ENCODE assay signal across 8 cellular contexts in the genomic region with DNA sequence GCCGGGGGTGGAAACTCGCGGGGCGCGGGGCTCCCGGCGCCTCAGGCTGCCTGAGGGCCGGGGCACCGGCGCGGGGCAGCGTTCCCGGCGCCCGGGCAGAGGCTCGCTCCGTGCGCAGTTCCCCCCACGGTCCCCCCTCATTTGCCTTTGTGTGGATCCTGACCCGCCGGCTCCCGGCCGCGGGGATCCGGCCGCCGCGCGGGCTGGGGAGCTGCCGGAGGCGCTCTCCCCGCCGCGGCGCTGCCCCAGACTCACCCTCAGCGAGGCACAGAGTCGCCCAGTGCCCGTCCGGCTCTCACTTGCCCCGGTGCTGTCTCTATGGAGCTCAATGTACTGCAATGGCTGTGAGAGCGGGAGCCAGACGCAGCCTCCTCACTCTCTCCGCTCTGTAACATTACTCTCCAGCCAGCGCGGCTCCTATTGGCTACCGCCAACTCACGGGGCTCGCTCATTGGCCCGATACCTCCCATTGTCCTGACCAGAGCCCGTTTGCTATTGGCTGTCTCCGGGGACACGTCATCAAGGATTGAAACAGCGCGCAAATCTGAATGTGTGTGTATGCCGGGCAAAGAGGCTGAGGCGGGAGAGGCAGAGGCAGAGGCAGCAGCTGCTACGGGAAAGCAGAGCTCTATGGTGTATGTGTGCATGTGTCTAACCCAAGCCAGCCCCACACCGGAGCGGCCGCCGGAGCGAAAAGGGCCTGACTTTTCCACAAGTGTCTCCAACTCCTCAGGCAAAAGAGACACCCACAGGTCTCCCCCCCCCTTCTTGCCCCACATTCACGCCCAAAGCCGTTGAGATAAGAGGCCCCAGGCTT. TPM values are rescaled to one million over a fixed set of nuclear protein-coding genes. Genes with fewer than 3 reads are reported as not detected.
A peak's percentile ranks its signal among the peaks of the same experiment; 100 is the strongest.
DNase-seq lines count a peak whose midpoint lies in the region; ATAC-seq and TF ChIP-seq lines count a peak whose summit lies in the region.

HMGB1 (minus strand) TSS at position 396 of the 817 bp plus-strand sequence. CDS start 2,256 bp downstream, outside the sequence.

- peaks cover 23% of the 10 kb centered on the region for H3K36me3 ChIP-seq in Panc1 (ENCODE audit: control insufficient read depth, insufficient read depth, low read length)
- H3K36me3 ChIP-seq in esophagus (ENCODE audit: control insufficient read depth in 2 of 2, insufficient read depth in 2 of 2, low read length in 1 of 2), result peaks cover 0 to 2% of the 10 kb centered on the region in 2 donors
- no peaks in the 10 kb centered on the region for H3K36me3 ChIP-seq in mucosa of stomach (ENCODE audit: control insufficient read depth, insufficient read depth, low read length)

- H3K9ac ChIP-seq in mucosa of stomach (ENCODE audit: low read length), result peak within 1 kb of the TSS; percentile 96

- peak; percentile 86 for ATAC-seq in GM21723 (IDR thresholded peaks at IDR 0.05; ENCODE audit: unreplicated experiment)
- peak; percentile 96 for ATAC-seq in Panc1
- peak; percentile 85 to 86 for ATAC-seq in activated T-cell treated with anti-CD3 and anti-CD28 coated beads, Interleukin-2, amount 50 U/mL, for 4 hours

- peak within 1 kb of the TSS; percentile 91 for H3K4me3 Mint-ChIP-seq in activated T-cell treated with anti-CD3 and anti-CD28 coated beads, Interleukin-2, amount 50 U/mL, for 4 hours

- no peaks in the 10 kb centered on the region for H3K9me3 Mint-ChIP-seq in activated T-cell treated with anti-CD3 and anti-CD28 coated beads, Interleukin-2, amount 50 U/mL, for 4 hours

- H3K4me1 ChIP-seq in Panc1 (ENCODE audit: control insufficient read depth, insufficient read depth, low read length) (peaks cover 6% of the 10 kb centered on the region), esophagus (ENCODE audit: control insufficient read depth in 2 of 2, insufficient read depth in 2 of 2, low read length in 1 of 2) (peaks cover 2 to 4% of the 10 kb centered on the region in 2 donors), mucosa of stomach (ENCODE audit: control insufficient read depth, insufficient read depth, low read length) (peaks cover 14% of the 10 kb centered on the region)

- CTCF ChIA-PET in Panc1 (lab: Charles Lee), result interaction anchor here (0.8 kb wide), 1 partner anchor 333 kb away, joined by 3 read pairs; no protein-coding TSS in a partner anchor

- POLR2A ChIA-PET in Panc1 (lab: Charles Lee), result interaction anchor here (0.6 to 0.7 kb wide), 3 partner anchors 48 to 615 kb away, joined by 3 to 4 read pairs (median 3); partner anchors contain the start of gene UBL3

- H3K4me3 ChIP-seq in Panc1 (ENCODE audit: low read depth in 2 of 2, low read length in 2 of 2) (peak within 1 kb of the TSS; percentile 58 to 66), esophagus (ENCODE audit: low read depth in 1 of 2, low read length in 2 of 2) (peak within 1 kb of the TSS; percentile 72 to 96), mucosa of stomach (ENCODE audit: low read length) (peak within 1 kb of the TSS; percentile 71)

- no peaks in the 10 kb centered on the region for H3K27me3 Mint-ChIP-seq in activated T-cell treated with anti-CD3 and anti-CD28 coated beads, Interleukin-2, amount 50 U/mL, for 4 hours (ENCODE audit: low read depth)

- in situ Hi-C loops in Panc1 (cut with HindIII; ENCODE audit: low pct_unique_long_range_greater_than_20kb, low sequenced_read_pairs), result no loop called here

- peaks cover 19% of the 10 kb centered on the region for H3K36me3 Mint-ChIP-seq in activated T-cell treated with anti-CD3 and anti-CD28 coated beads, Interleukin-2, amount 50 U/mL, for 4 hours (ENCODE audit: insufficient read depth)

- H3K27ac ChIP-seq in Panc1 (ENCODE audit: low read length) (peak within 1 kb of the TSS; percentile 82), esophagus (ENCODE audit: low read depth in 2 of 2, low read length in 1 of 2) (peak within 1 kb of the TSS; percentile 99 to 100)

- BruUV-seq in Panc1 (replicated peaks; lab: Mats Ljungman, UMichigan), result no TSS peak

- no peak for TF ChIP-seq CTCF in Panc1 (IDR thresholded peaks at IDR 0.05)

- peaks cover 30% of the 10 kb centered on the region for H3K4me1 Mint-ChIP-seq in activated T-cell treated with anti-CD3 and anti-CD28 coated beads, Interleukin-2, amount 50 U/mL, for 4 hours (ENCODE audit: low read depth)

- 0% methylated on average over 48 to 64 of the region's 64 CpGs for WGBS in esophagus, 2 donors

- intact Hi-C loops in Panc1 (cut with micrococcal nuclease; ENCODE audit: unreplicated experiment), result loop anchor here (10.0 kb wide), 2 partner anchors 109 to 149 kb away; partner anchors contain the start of gene USPL1

- H3K9me3 ChIP-seq in Panc1 (ENCODE audit: control insufficient read depth, insufficient read depth, low read depth, low read length), result no peaks in the 10 kb centered on the region
- H3K9me3 ChIP-seq in esophagus (ENCODE audit: control insufficient read depth in 2 of 2, insufficient read depth in 1 of 2, low read depth in 1 of 2, low read length in 1 of 2), result no peaks in the 10 kb centered on the region
- H3K9me3 ChIP-seq in mucosa of stomach (ENCODE audit: control insufficient read depth, low read length), result no peaks in the 10 kb centered on the region

- no peaks in the 10 kb centered on the region for H3K27me3 ChIP-seq in Panc1 (ENCODE audit: control insufficient read depth, insufficient read depth, low read length)
- no peaks in the 10 kb centered on the region for H3K27me3 ChIP-seq in esophagus (ENCODE audit: control insufficient read depth in 1 of 2, insufficient read depth in 2 of 2, low read length in 2 of 2)
- no peaks in the 10 kb centered on the region for H3K27me3 ChIP-seq in mucosa of stomach (ENCODE audit: control insufficient read depth, insufficient read depth, low read length)

- peak; percentile 100 for DNase-seq in DMS53 (lab: John Stamatoyannopoulos, UW)
- peak; percentile 98 for DNase-seq in KG1 (lab: John Stamatoyannopoulos, UW)
- DNase-seq in Panc1 (ENCODE audit: low read depth, low spot score), result peak; percentile 82
- peak; percentile 92 for DNase-seq in activated T-cell treated with anti-CD3 and anti-CD28 coated beads, Interleukin-2, amount 50 U/mL, for 4 hours
- DNase-seq in stimulated activated CD8-positive, alpha-beta memory T cell treated with anti-CD3 and anti-CD28 coated beads, Interleukin-7, amount 100 ng/mL, for 1 hour (ENCODE audit: low read depth in 2 of 2), result peak; percentile 92

RNA-seq across cellular contexts. Expression of gene HMGB1, which starts in this region (rescaled TPM):
- 386 TPM for total RNA-seq in Panc1 (2021; ENCODE audit: unreplicated experiment)
- polyA plus RNA-seq in Panc1 (2012; ENCODE audit: insufficient read length), result 255 TPM
- total RNA-seq in activated T-cell treated with anti-CD3 and anti-CD28 coated beads, Interleukin-2, amount 50 U/mL, for 4 hours, result 100 to 1,000 TPM; 372 to 448 (median 435) TPM
- polyA plus RNA-seq in esophagus, result 100 to 1,000 TPM; 293 to 393 TPM

Comparison
In these comparisons a context has a peak if more than half of its experiments do, and no peak if none do; other contexts are left out.
1. Peak in every context shown above with its lines: DNase-seq, ATAC-seq, H3K4me3 ChIP-seq and H3K27ac ChIP-seq.